In the genomic region with DNA sequence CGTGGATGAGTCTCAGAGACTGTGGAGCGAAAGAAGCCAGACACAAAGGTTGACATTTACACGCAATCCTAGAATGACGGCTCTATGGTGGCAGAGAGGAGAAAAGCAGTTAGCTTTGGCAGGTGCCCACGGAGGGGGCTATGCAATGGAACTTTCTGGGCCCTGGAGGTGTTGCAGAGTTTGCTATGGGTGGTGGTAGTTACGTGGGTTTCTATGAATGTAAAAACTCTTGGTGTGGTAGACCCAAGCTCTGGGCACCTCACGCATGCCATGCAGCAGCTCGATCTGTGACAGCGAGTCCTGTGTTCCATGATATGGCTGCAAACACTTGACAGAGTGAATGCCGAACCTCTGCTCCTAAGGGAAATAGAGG, we compare ENCODE assay signal across 17 cellular contexts.
"Had no signal": no experiment of that assay in that cellular context is flagged by ENCODE, and none has a peak within 500 bp of the region (broad histone marks: within the 10 kb centered on the region; RNA-seq: fewer than 3 reads in every experiment).

No MANE protein-coding gene starts in this region.

- H3K9me3 ChIP-seq: heart left ventricle, sigmoid colon had no signal

- H3K36me3 ChIP-seq: heart left ventricle, sigmoid colon had no signal

- H3K4me2 ChIP-seq: smooth muscle cell had no signal

- H3K4me3 ChIP-seq: heart left ventricle, sigmoid colon, smooth muscle cell had no signal

- H3K27me3 ChIP-seq: heart left ventricle, sigmoid colon had no signal

- H3K27ac ChIP-seq: epithelial cell of prostate, heart left ventricle, sigmoid colon had no signal

- ATAC-seq: activated CD4-positive, CD25-positive, alpha-beta regulatory T cell treated with anti-CD3 and anti-CD28 coated beads, Interleukin-2, amount 50 U/mL, for 24 hours; activated T-cell treated with anti-CD3 and anti-CD28 coated beads, Interleukin-2, amount 50 U/mL, for 72 hours; heart left ventricle; left cardiac atrium; stimulated activated naive B cell treated with anti-CD40 and anti-IgM and Interleukin-4, amounts not matched to agents 10 μg/mL and 1 μg/mL and 100 μg/mL, for 72 hours; T-helper 17 cell had no signal

- DNase-seq: activated CD4-positive, alpha-beta memory T cell treated with anti-CD3 and anti-CD28 coated beads, Interleukin-2, amount 10 ng/mL, durations not matched to agents 7 days and 5 days; activated effector memory CD4-positive, alpha-beta T cell treated with anti-CD3 and anti-CD28 coated beads, Interleukin-2, amount 50 U/mL, for 16 hours; activated T-cell treated with anti-CD3 and anti-CD28 coated beads, Interleukin-2, amount 50 U/mL, for 72 hours; amygdala; cortex of kidney; left cardiac atrium; nephron progenitor cell; stimulated activated CD4-positive, alpha-beta T cell treated with anti-CD3 and anti-CD28 coated beads, Interleukin-15, amount 100 ng/mL, for 24 hours; stimulated activated CD8-positive, alpha-beta memory T cell treated with anti-CD3 and anti-CD28 coated beads, Interleukin-4, amount 100 ng/mL, for 48 hours; stimulated activated naive B cell treated with anti-CD40 and anti-IgM and Interleukin-4, amounts not matched to agents 10 μg/mL and 1 μg/mL and 100 μg/mL, for 72 hours; T-helper 17 cell had no signal

- FAIRE-seq: islet of Langerhans had no signal
